ENCODE assay signal across 16 cellular contexts in the genomic region with DNA sequence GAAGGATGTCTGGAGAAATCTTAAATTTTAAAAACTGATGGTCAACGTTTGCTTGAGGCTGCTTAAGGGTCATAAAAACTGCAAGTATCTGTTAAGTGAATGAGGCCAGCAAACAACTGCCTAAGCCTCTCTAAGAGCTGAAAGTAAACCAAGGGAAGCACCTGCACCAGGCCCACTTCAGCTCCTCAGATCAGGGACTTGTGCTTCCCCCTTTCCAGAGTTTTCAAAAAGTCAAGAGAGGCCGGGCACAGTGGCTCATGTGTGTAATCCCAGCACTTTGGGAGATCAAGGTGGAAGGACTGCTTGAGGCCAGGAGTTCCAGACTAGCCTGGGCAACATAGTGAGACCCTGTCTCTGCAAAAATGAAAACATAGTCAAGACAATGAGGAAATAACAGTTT. TPM values are rescaled to one million over a fixed set of nuclear protein-coding genes. Genes with fewer than 3 reads are reported as not detected.
DNase-seq lines count a peak whose midpoint lies in the region; ATAC-seq and TF ChIP-seq lines count a peak whose summit lies in the region.
"Had no signal": no experiment of that assay in that cellular context is flagged by ENCODE, and none has a peak within 500 bp of the region (broad histone marks: within the 10 kb centered on the region; RNA-seq: fewer than 3 reads in every experiment).

No MANE protein-coding gene starts in this region.

- no peaks in the 10 kb centered on the region for H3K27me3 Mint-ChIP-seq in CD4-positive, alpha-beta T cell
- H3K27me3 Mint-ChIP-seq in activated naive CD8-positive, alpha-beta T cell treated with anti-CD3 and anti-CD28 coated beads for 36 hours: no peaks in the 10 kb centered on the region
- no peaks in the 10 kb centered on the region for H3K27me3 Mint-ChIP-seq in naive thymus-derived CD8-positive, alpha-beta T cell

- H3K27ac Mint-ChIP-seq in CD4-positive, alpha-beta T cell: peak overlapping the region; percentile 86
- peak overlapping the region; percentile 82 for H3K27ac Mint-ChIP-seq in activated naive CD8-positive, alpha-beta T cell treated with anti-CD3 and anti-CD28 coated beads for 36 hours
- H3K27ac Mint-ChIP-seq in naive thymus-derived CD8-positive, alpha-beta T cell: peak overlapping the region; percentile 66 to 96 (median 94)
- H3K27ac Mint-ChIP-seq: neural progenitor cell had no signal

- peaks cover 72% of the 10 kb centered on the region for H3K4me1 Mint-ChIP-seq in CD4-positive, alpha-beta T cell (ENCODE audit: low read depth)
- peaks cover 41% of the 10 kb centered on the region for H3K4me1 Mint-ChIP-seq in activated naive CD8-positive, alpha-beta T cell treated with anti-CD3 and anti-CD28 coated beads for 36 hours
- peaks cover 32 to 67% (median 60%) of the 10 kb centered on the region in 4 donors for H3K4me1 Mint-ChIP-seq in naive thymus-derived CD8-positive, alpha-beta T cell

- POLR2A ChIA-PET in CD4-positive, alpha-beta T cell (lab: Charles Lee): interaction anchor here (1.0 to 1.3 kb wide), 2 partner anchors 21 to 102 kb away, joined by 3 read pairs; a partner anchor contains a TSS
- POLR2A ChIA-PET in naive thymus-derived CD8-positive, alpha-beta T cell (lab: Charles Lee): interaction anchor here (0.6 to 1.6 kb wide), 6 partner anchors 10 to 405 kb away, joined by 3 to 4 read pairs (median 3); no protein-coding TSS in a partner anchor

- no peak for TF ChIP-seq CTCF in CD4-positive, alpha-beta T cell (IDR thresholded peaks at IDR 0.05)

- H3K9me3 Mint-ChIP-seq in CD4-positive, alpha-beta T cell: no peaks in the 10 kb centered on the region
- H3K9me3 Mint-ChIP-seq in activated naive CD8-positive, alpha-beta T cell treated with anti-CD3 and anti-CD28 coated beads for 36 hours: no peaks in the 10 kb centered on the region
- H3K9me3 Mint-ChIP-seq in naive thymus-derived CD8-positive, alpha-beta T cell: no peaks in the 10 kb centered on the region
- H3K9me3 Mint-ChIP-seq: neural progenitor cell had no signal

- intact Hi-C loops in CD4-positive, alpha-beta T cell (cut with DNase I, micrococcal nuclease): loop anchor here (10.0 kb wide), 2 partner anchors 412 to 488 kb away; a partner anchor contains a TSS

- ATAC-seq in CD4-positive, alpha-beta T cell (ENCODE audit: poor library complexity): no peak
- ATAC-seq in naive thymus-derived CD8-positive, alpha-beta T cell: no peak

- H3K27me3 ChIP-seq in CD4-positive, alpha-beta T cell (ENCODE audit: control insufficient read depth, insufficient read depth, low read length): no peaks in the 10 kb centered on the region
- H3K27me3 ChIP-seq: thyroid gland had no signal

- CTCF ChIA-PET in CD4-positive, alpha-beta T cell (lab: Charles Lee): no interaction called here

- H3K4me3 Mint-ChIP-seq in CD4-positive, alpha-beta T cell: peak overlapping the region; percentile 78
- no peak overlapping the region for H3K4me3 Mint-ChIP-seq in activated naive CD8-positive, alpha-beta T cell treated with anti-CD3 and anti-CD28 coated beads for 36 hours
- H3K4me3 Mint-ChIP-seq in naive thymus-derived CD8-positive, alpha-beta T cell: peak overlapping the region in 7 of 10 donors; percentile 4 to 76 (median 62)
- H3K4me3 Mint-ChIP-seq: neural progenitor cell had no signal

- peaks cover 24% of the 10 kb centered on the region for H3K36me3 ChIP-seq in KOPT-K1 (ENCODE audit: insufficient read depth, low read length)
- H3K36me3 ChIP-seq: neural progenitor cell had no signal

- peaks cover 56% of the 10 kb centered on the region for H3K36me3 Mint-ChIP-seq in CD4-positive, alpha-beta T cell (ENCODE audit: low read depth)
- no peaks in the 10 kb centered on the region for H3K36me3 Mint-ChIP-seq in activated naive CD8-positive, alpha-beta T cell treated with anti-CD3 and anti-CD28 coated beads for 36 hours
- H3K36me3 Mint-ChIP-seq in naive thymus-derived CD8-positive, alpha-beta T cell: peaks cover 0 to 31% (median 4%) of the 10 kb centered on the region in 3 donors

- H3K27ac ChIP-seq in CD4-positive, alpha-beta T cell (ENCODE audit: low read depth, low read length): peak overlapping the region; percentile 57
- peak overlapping the region; percentile 13 for H3K27ac ChIP-seq in KOPT-K1 (ENCODE audit: low read depth, low read length, poor library complexity, severe bottlenecking)
- H3K27ac ChIP-seq: neural progenitor cell, thyroid gland had no signal

- no peaks in the 10 kb centered on the region for H3K9me3 ChIP-seq in CD4-positive, alpha-beta T cell (ENCODE audit: control insufficient read depth, low read length)
- H3K9me3 ChIP-seq in KOPT-K1 (ENCODE audit: insufficient read depth, low read length, poor library complexity, severe bottlenecking): no peaks in the 10 kb centered on the region
- H3K9me3 ChIP-seq: SK-N-SH, thyroid gland had no signal

- DNase-seq in CD4-positive, alpha-beta T cell: no peak
- no peak for DNase-seq in activated naive CD8-positive, alpha-beta T cell treated with anti-CD3 and anti-CD28 coated beads for 36 hours
- DNase-seq in naive thymus-derived CD8-positive, alpha-beta T cell: no peak
- DNase-seq in NCI-H2227 treated with DMSO at 0.1 percent for 48 hours (lab: John Stamatoyannopoulos, UW) (no peak), EL (no peak), AG08396 (ENCODE audit: low spot score) (no peak), NCI-H526 treated with DMSO at 0.1 percent for 48 hours (lab: John Stamatoyannopoulos, UW) (no peak)
- DNase-seq: amygdala, NCI-H2081 treated with DMSO at 0.1 percent for 48 hours, NCI-H774, SK-N-SH, thyroid gland had no signal

RNA-seq across cellular contexts. Expression of a gene that starts 9.1 kb away (rescaled TPM):
- 1 to 10 TPM in 1 of 2 experiments, under 1 TPM in 1; 0.66 to 1.6 TPM for total RNA-seq in CD4-positive, alpha-beta T cell
- under 1 TPM; 0.52 to 0.76 TPM for total RNA-seq in activated naive CD8-positive, alpha-beta T cell treated with anti-CD3 and anti-CD28 coated beads for 36 hours
- 1 to 10 TPM; 2.1 to 2.7 TPM for total RNA-seq in naive thymus-derived CD8-positive, alpha-beta T cell
- 1 to 10 TPM; 1.5 to 2.0 (median 1.6) TPM for polyA plus RNA-seq in naive thymus-derived CD8-positive, alpha-beta T cell
- total RNA-seq: epithelial cell of proximal tubule, H4 had no signal
